12 cellular contexts compared by ENCODE assay signal in the genomic region with DNA sequence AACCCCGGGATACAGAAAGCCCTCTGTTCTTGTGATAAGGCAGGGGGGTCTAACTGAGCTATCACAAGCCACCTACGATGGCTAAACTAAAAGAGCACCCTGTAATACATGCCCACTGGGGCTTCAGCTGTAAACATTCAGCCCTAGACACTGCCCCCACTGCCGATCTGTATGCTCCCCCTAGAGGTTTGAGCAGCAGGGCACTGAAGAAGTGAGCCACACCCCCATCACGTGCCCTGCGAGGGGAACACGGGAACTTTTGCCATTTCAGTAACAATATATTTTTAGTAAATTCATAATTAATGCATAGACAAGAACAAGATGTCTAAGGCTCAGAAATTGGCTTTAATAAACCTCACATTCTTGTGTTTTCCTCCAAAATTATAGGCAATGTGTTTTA.
DNase-seq lines count a peak whose midpoint lies in the region; ATAC-seq, FAIRE-seq and TF ChIP-seq lines count a peak whose summit lies in the region.
"Had no signal": no experiment of that assay in that cellular context is flagged by ENCODE, and none has a peak within 500 bp of the region (broad histone marks: within the 10 kb centered on the region; RNA-seq: fewer than 3 reads in every experiment).

No MANE protein-coding gene starts in this region.

- H3K27ac ChIP-seq in OCI-LY1 (ENCODE audit: low read depth, low read length, poor library complexity, severe bottlenecking): no peak overlapping the region
- H3K27ac ChIP-seq in endodermal cell (ENCODE audit: low read depth, low read length): no peak overlapping the region
- H3K27ac ChIP-seq in body of pancreas: no peak overlapping the region
- H3K27ac ChIP-seq: adrenal gland, left lung had no signal

- no peak overlapping the region for H3K4me2 ChIP-seq in OCI-LY1 (ENCODE audit: low read length)

- FAIRE-seq in H54 (lab: Jason Lieb, UNC): no peak

- H3K27ac Mint-ChIP-seq in endodermal cell (no peak overlapping the region), HFFc6 (no peak overlapping the region)
- H3K27ac Mint-ChIP-seq: T-cell had no signal

- 67 to 81% methylated on average over 2 to 5 of the region's 6 CpGs for WGBS in endodermal cell (ENCODE audit: insufficient coverage in 1 of 2, insufficient read length in 1 of 2), 2 experiments
- WGBS in body of pancreas, 2 donors: 49 to 61% methylated on average over 6 of the region's 6 CpGs

- no peak overlapping the region for H2AFZ ChIP-seq in OCI-LY1 (ENCODE audit: low read length)

- H3K4me1 ChIP-seq in OCI-LY1 (ENCODE audit: insufficient read depth, low read length, severe bottlenecking): no peaks in the 10 kb centered on the region
- no peaks in the 10 kb centered on the region for H3K4me1 ChIP-seq in endodermal cell (ENCODE audit: control insufficient read depth, insufficient read depth, low read length)
- H3K4me1 ChIP-seq in body of pancreas: no peaks in the 10 kb centered on the region
- H3K4me1 ChIP-seq: adrenal gland, left lung had no signal

- H3K9me3 Mint-ChIP-seq in endodermal cell: no peaks in the 10 kb centered on the region
- peaks cover 16% of the 10 kb centered on the region for H3K9me3 Mint-ChIP-seq in HFFc6
- H3K9me3 Mint-ChIP-seq: T-cell had no signal

- H3K9ac ChIP-seq in OCI-LY1 (ENCODE audit: low read length) (no peak overlapping the region), endodermal cell (ENCODE audit: extremely low read depth, low read length, poor library complexity, severe bottlenecking) (no peak overlapping the region)

- H3F3A ChIP-seq in OCI-LY1 (ENCODE audit: insufficient read depth, low read length): no peaks in the 10 kb centered on the region

- H3K4me3 ChIP-seq in AG09309 (ENCODE audit: control insufficient read depth, low read depth, low read length) (no peak overlapping the region), OCI-LY1 (ENCODE audit: low read depth, low read length, poor library complexity, severe bottlenecking) (no peak overlapping the region), endodermal cell (ENCODE audit: low read length) (no peak overlapping the region), body of pancreas (no peak overlapping the region)
- H3K4me3 ChIP-seq: adrenal gland, left lung had no signal

- ATAC-seq in body of pancreas: no peak
- ATAC-seq in HG02571 (IDR thresholded peaks at IDR 0.05; ENCODE audit: unreplicated experiment): no peak
- ATAC-seq: left lung, T-cell had no signal

- intact Hi-C loops in body of pancreas (cut with DNase I): no loop called here

- H3K36me3 Mint-ChIP-seq in endodermal cell (ENCODE audit: low read depth) (no peaks in the 10 kb centered on the region), HFFc6 (ENCODE audit: low read depth) (no peaks in the 10 kb centered on the region)
- H3K36me3 Mint-ChIP-seq: T-cell had no signal

- no peaks in the 10 kb centered on the region for H3K9me2 ChIP-seq in OCI-LY1 (ENCODE audit: low read depth, low read length)

- H3K4me3 Mint-ChIP-seq in endodermal cell: no peak overlapping the region
- H3K4me3 Mint-ChIP-seq in HFFc6: no peak overlapping the region
- H3K4me3 Mint-ChIP-seq: T-cell had no signal

- H3K4me1 Mint-ChIP-seq in endodermal cell (peaks cover 15% of the 10 kb centered on the region), HFFc6 (ENCODE audit: low read depth) (no peaks in the 10 kb centered on the region)
- H3K4me1 Mint-ChIP-seq: T-cell had no signal

- H3K27me3 ChIP-seq in OCI-LY1 (ENCODE audit: insufficient read depth, low read length) (no peaks in the 10 kb centered on the region), endodermal cell (ENCODE audit: control insufficient read depth, insufficient read depth, low read length, poor library complexity, severe bottlenecking) (no peaks in the 10 kb centered on the region), body of pancreas (no peaks in the 10 kb centered on the region)
- H3K27me3 ChIP-seq: adrenal gland had no signal

- H3K79me2 ChIP-seq in OCI-LY1 (ENCODE audit: insufficient read depth, low read length): no peaks in the 10 kb centered on the region

- TF ChIP-seq CTCF in AG09309 (IDR thresholded peaks at IDR 0.05; ENCODE audit: control insufficient read depth, insufficient read depth, low read depth, low read length, missing control alignments): peak; percentile 34
- peak; percentile 35; the same call in 2 of the 3 replicates for TF ChIP-seq CTCF in GM12872 (IDR thresholded peaks at IDR 0.05; ENCODE audit: insufficient read depth, low read depth, low read length)
- peak; percentile 30; the same call in 1 of the 2 replicates for TF ChIP-seq CTCF in OCI-LY1 (IDR thresholded peaks at IDR 0.05; ENCODE audit: low read length)
- peak; percentile 69 for TF ChIP-seq CTCF in endodermal cell (conservative IDR thresholded peaks at IDR 0.05)
- TF ChIP-seq CTCF in HFFc6 (IDR thresholded peaks at IDR 0.05): no peak
- TF ChIP-seq CTCF in body of pancreas (IDR thresholded peaks at IDR 0.05): no peak

- H3K27me3 Mint-ChIP-seq in endodermal cell (ENCODE audit: insufficient read depth) (no peaks in the 10 kb centered on the region), HFFc6 (ENCODE audit: insufficient read depth) (no peaks in the 10 kb centered on the region)

- H4K20me1 ChIP-seq in OCI-LY1 (ENCODE audit: insufficient read depth, low read length): no peaks in the 10 kb centered on the region

- H3K36me3 ChIP-seq in OCI-LY1 (ENCODE audit: insufficient read depth, low read length): no peaks in the 10 kb centered on the region
- no peaks in the 10 kb centered on the region for H3K36me3 ChIP-seq in endodermal cell (ENCODE audit: control insufficient read depth, insufficient read depth, low read length)
- H3K36me3 ChIP-seq in body of pancreas (replicated peaks in 1 of 2; ENCODE audit: insufficient read depth in 1 of 2, low read depth in 2 of 2): no peaks in the 10 kb centered on the region
- H3K36me3 ChIP-seq: adrenal gland, left lung had no signal

- H3K9me3 ChIP-seq in OCI-LY1 (ENCODE audit: low read length) (no peaks in the 10 kb centered on the region), endodermal cell (ENCODE audit: control insufficient read depth, low read length) (no peaks in the 10 kb centered on the region), body of pancreas (no peaks in the 10 kb centered on the region)
- H3K9me3 ChIP-seq: adrenal gland, left lung had no signal

- DNase-seq in AG09309 (ENCODE audit: low read depth) (no peak), endodermal cell (peak; percentile 63), H54 (ENCODE audit: insufficient read length, low spot score) (no peak), HFFc6 (no peak), body of pancreas (no peak)
- DNase-seq: adrenal gland, left lung, NCI-H69, T-cell had no signal

- TF ChIP-seq POLR2A in H54 (IDR thresholded peaks at IDR 0.05; ENCODE audit: low read depth, low read length) (no peak), body of pancreas (IDR thresholded peaks at IDR 0.05) (no peak)

Comparison
In these comparisons a context has a peak if more than half of its experiments do, and no peak if none do; other contexts are left out.
1. CTCF ChIP-seq: peak in AG09309 (single experiment), GM12872 (single experiment), OCI-LY1 (single experiment) and endodermal cell (single experiment); none in HFFc6 (single experiment) and body of pancreas (0 of 7).